Comparison of ENCODE assay signal across 13 cellular contexts in genomic region chr2:189570565-189570964, GRCh38. TPM values are rescaled to one million over a fixed set of nuclear protein-coding genes. Genes with fewer than 3 reads are reported as not detected.
DNase-seq lines count a peak whose midpoint lies in the region; FAIRE-seq and TF ChIP-seq lines count a peak whose summit lies in the region.
"Had no signal": no experiment of that assay in that cellular context is flagged by ENCODE, and none has a peak within 500 bp of the region (broad histone marks: within the 10 kb centered on the region; RNA-seq: fewer than 3 reads in every experiment).

No MANE protein-coding gene starts in this region.

- H3K4me2 ChIP-seq in keratinocyte (ENCODE audit: control insufficient read depth, extremely low read depth, insufficient read depth, low read depth, low read length): no peak overlapping the region

- H3K27ac Mint-ChIP-seq in activated naive CD8-positive, alpha-beta T cell treated with anti-CD3 and anti-CD28 coated beads for 36 hours: no peak overlapping the region
- H3K27ac Mint-ChIP-seq: activated CD4-positive, alpha-beta memory T cell treated with anti-CD3 and anti-CD28 coated beads, Interleukin-2, amount 10 ng/mL, durations not matched to agents 7 days and 5 days; activated naive CD4-positive, alpha-beta T cell treated with anti-CD3 and anti-CD28 coated beads for 36 hours had no signal

- dilution Hi-C loops in keratinocyte (cut with MboI; ENCODE audit: extremely low pct_ligation_motif_present, low sequenced_read_pairs): no loop called here

- peaks cover 44% of the 10 kb centered on the region for H3K4me1 ChIP-seq in adipocyte (ENCODE audit: control insufficient read depth, insufficient read depth, low read length)
- peaks cover 2% of the 10 kb centered on the region for H3K4me1 ChIP-seq in keratinocyte (ENCODE audit: control insufficient read depth, extremely low read depth, insufficient read depth, low read length)
- peaks cover 2 to 68% (median 43%) of the 10 kb centered on the region in 5 donors for H3K4me1 ChIP-seq in subcutaneous abdominal adipose tissue (ENCODE audit: control insufficient read depth in 5 of 5, insufficient read depth in 5 of 5, low read length in 5 of 5)
- H3K4me1 ChIP-seq in kidney (ENCODE audit: control insufficient read depth in 1 of 2, insufficient read depth in 1 of 2, low read depth in 1 of 2, low read length in 2 of 2): peaks cover 29 to 31% of the 10 kb centered on the region in 2 donors

- H3K4me1 Mint-ChIP-seq in activated naive CD8-positive, alpha-beta T cell treated with anti-CD3 and anti-CD28 coated beads for 36 hours: peaks cover 25% of the 10 kb centered on the region

- H4K20me1 ChIP-seq in keratinocyte (ENCODE audit: control insufficient read depth, extremely low read depth, insufficient read depth, low read length): no peaks in the 10 kb centered on the region

- TF ChIP-seq CTCF in keratinocyte (optimal IDR thresholded peaks at IDR 0.05 in 1 of 3, IDR thresholded peaks at IDR 0.05 in 1 of 3, conservative IDR thresholded peaks at IDR 0.05 in 1 of 3; ENCODE audit: extremely low read depth in 1 of 3, insufficient read depth in 2 of 3, low read length in 3 of 3): no peak
- TF ChIP-seq CTCF in kidney (IDR thresholded peaks at IDR 0.05; ENCODE audit: borderline replicate concordance, extremely low read depth, insufficient read depth): no peak

- no peak overlapping the region for H3K4me3 Mint-ChIP-seq in activated naive CD8-positive, alpha-beta T cell treated with anti-CD3 and anti-CD28 coated beads for 36 hours
- H3K4me3 Mint-ChIP-seq: activated CD4-positive, alpha-beta memory T cell treated with anti-CD3 and anti-CD28 coated beads, Interleukin-2, amount 10 ng/mL, durations not matched to agents 7 days and 5 days; activated naive CD4-positive, alpha-beta T cell treated with anti-CD3 and anti-CD28 coated beads for 36 hours had no signal

- H3K4me3 ChIP-seq in adipocyte (ENCODE audit: low read length) (no peak overlapping the region), keratinocyte (ENCODE audit: control insufficient read depth in 2 of 3, extremely low read depth in 1 of 3, insufficient read depth in 2 of 3, low read depth in 1 of 3, low read length in 3 of 3) (no peak overlapping the region), subcutaneous abdominal adipose tissue (ENCODE audit: low read depth in 1 of 5, low read length in 5 of 5) (no peak overlapping the region), kidney (ENCODE audit: low read length in 2 of 2) (no peak overlapping the region)
- H3K4me3 ChIP-seq: GM12878 had no signal

- FAIRE-seq in keratinocyte (lab: Jason Lieb, UNC) (peak; percentile 73), kidney (lab: Jason Lieb, UNC) (no peak)
- FAIRE-seq: GM12878 had no signal

- DNase-seq in H4 (ENCODE audit: low spot score) (peak; percentile 23), adipocyte (ENCODE audit: low read depth) (peak; percentile 31), keratinocyte (ENCODE audit: low read depth, low spot score) (peak; percentile 5), kidney (no peak), NCI-H2171 (lab: John Stamatoyannopoulos, UW) (no peak)
- no peak for DNase-seq in activated naive CD8-positive, alpha-beta T cell treated with anti-CD3 and anti-CD28 coated beads for 36 hours
- DNase-seq: activated CD4-positive, alpha-beta memory T cell treated with anti-CD3 and anti-CD28 coated beads, Interleukin-2, amount 10 ng/mL, durations not matched to agents 7 days and 5 days; activated naive CD4-positive, alpha-beta T cell treated with anti-CD3 and anti-CD28 coated beads for 36 hours; dermis blood vessel endothelial cell; PC-3 had no signal

- H3K27me3 Mint-ChIP-seq in activated naive CD8-positive, alpha-beta T cell treated with anti-CD3 and anti-CD28 coated beads for 36 hours: no peaks in the 10 kb centered on the region
- H3K27me3 Mint-ChIP-seq: activated CD4-positive, alpha-beta memory T cell treated with anti-CD3 and anti-CD28 coated beads, Interleukin-2, amount 10 ng/mL, durations not matched to agents 7 days and 5 days had no signal

- H3K36me3 ChIP-seq in adipocyte (ENCODE audit: control insufficient read depth, insufficient read depth, low read length, severe bottlenecking) (peaks cover 79% of the 10 kb centered on the region), keratinocyte (ENCODE audit: control insufficient read depth in 2 of 2, extremely low read depth in 1 of 2, insufficient read depth in 2 of 2, low read length in 2 of 2) (no peaks in the 10 kb centered on the region), subcutaneous abdominal adipose tissue (ENCODE audit: control insufficient read depth in 5 of 5, insufficient read depth in 5 of 5, low read length in 5 of 5) (peaks cover 36 to 66% (median 60%) of the 10 kb centered on the region in 5 donors), kidney (ENCODE audit: control insufficient read depth in 1 of 2, insufficient read depth in 2 of 2, low read length in 2 of 2) (peaks cover 9 to 32% of the 10 kb centered on the region in 2 donors)

- H3K9me1 ChIP-seq in keratinocyte (ENCODE audit: control insufficient read depth, extremely low read depth, insufficient read depth, low read length): no peaks in the 10 kb centered on the region

- peaks cover 13% of the 10 kb centered on the region for H3K36me3 Mint-ChIP-seq in activated naive CD8-positive, alpha-beta T cell treated with anti-CD3 and anti-CD28 coated beads for 36 hours

- intact Hi-C loops in kidney (cut with DNase I): no loop called here

- H3K27ac ChIP-seq in keratinocyte (ENCODE audit: control insufficient read depth, insufficient read depth, low read length): no peak overlapping the region
- peak overlapping the region; percentile 47 for H3K27ac ChIP-seq in subcutaneous abdominal adipose tissue (ENCODE audit: low read depth, low read length)
- no peak overlapping the region for H3K27ac ChIP-seq in kidney (ENCODE audit: low read depth in 2 of 2, low read length in 2 of 2)

- H3K9me3 ChIP-seq in adipocyte (ENCODE audit: control insufficient read depth, low read length) (no peaks in the 10 kb centered on the region), keratinocyte (ENCODE audit: control insufficient read depth, low read depth, low read length) (no peaks in the 10 kb centered on the region), subcutaneous abdominal adipose tissue (ENCODE audit: control insufficient read depth in 5 of 5, low read length in 5 of 5) (no peaks in the 10 kb centered on the region), kidney (ENCODE audit: control insufficient read depth in 1 of 2, low read length in 2 of 2) (no peaks in the 10 kb centered on the region)

- H3K9ac ChIP-seq in adipocyte (ENCODE audit: low read length) (no peak overlapping the region), keratinocyte (ENCODE audit: control insufficient read depth, extremely low read depth, insufficient read depth, low read length) (no peak overlapping the region), subcutaneous abdominal adipose tissue (ENCODE audit: low read length in 5 of 5) (no peak overlapping the region), kidney (ENCODE audit: low read length in 2 of 2) (no peak overlapping the region)

- H3K27me3 ChIP-seq in adipocyte (replicated peaks; ENCODE audit: control insufficient read depth, insufficient read depth, low read length): no peaks in the 10 kb centered on the region
- peaks cover 8% of the 10 kb centered on the region for H3K27me3 ChIP-seq in keratinocyte (ENCODE audit: control insufficient read depth, extremely low read depth, insufficient read depth, low read length)
- no peaks in the 10 kb centered on the region for H3K27me3 ChIP-seq in subcutaneous abdominal adipose tissue (ENCODE audit: control insufficient read depth in 5 of 5, insufficient read depth in 4 of 5, low read length in 5 of 5)

- no peaks in the 10 kb centered on the region for H3K9me3 Mint-ChIP-seq in activated naive CD8-positive, alpha-beta T cell treated with anti-CD3 and anti-CD28 coated beads for 36 hours
- H3K9me3 Mint-ChIP-seq: activated CD4-positive, alpha-beta memory T cell treated with anti-CD3 and anti-CD28 coated beads, Interleukin-2, amount 10 ng/mL, durations not matched to agents 7 days and 5 days; activated naive CD4-positive, alpha-beta T cell treated with anti-CD3 and anti-CD28 coated beads for 36 hours had no signal

- H3K79me2 ChIP-seq in keratinocyte (ENCODE audit: control insufficient read depth, insufficient read depth, low read length): no peaks in the 10 kb centered on the region

- H2AFZ ChIP-seq in keratinocyte (ENCODE audit: control insufficient read depth, low read length): no peak overlapping the region

RNA-seq across cellular contexts. Expression of gene SLC40A1, which starts 10.0 kb away (rescaled TPM):
- total RNA-seq in H4 (2014; rRNA removed; shearing (Covaris generic)): 2.2 and 3.8 TPM in 2 replicates
- polyA plus RNA-seq in keratinocyte (0.02 to 0.18 TPM (median 0.09 TPM) in 3 replicates), kidney (ENCODE audit: insufficient read depth, low read depth, low replicate concordance) (45.8 TPM)
- 0.85 TPM for polyA plus RNA-seq in keratinocyte (2011; ENCODE audit: low read depth)
- polyA plus RNA-seq in keratinocyte (2011; cell fraction: cytosol; rRNA removed): 0.09 and 0.22 TPM in 2 replicates
- 0.13 and 0.19 TPM in 2 replicates for polyA plus RNA-seq in keratinocyte (2011; cell fraction: nucleus; rRNA removed)
- 0.11 and 1.0 TPM in 2 replicates for polyA plus RNA-seq in keratinocyte (2012; ENCODE audit: low replicate concordance)
- 0.13 to 0.36 TPM in 2 of 3 replicates, not detected in the other for polyA minus RNA-seq in keratinocyte
- polyA minus RNA-seq in keratinocyte (2011; cell fraction: cytosol; rRNA and poly(A)+ RNA removed): not detected
- not detected in 2 replicates for polyA minus RNA-seq in keratinocyte (2011; cell fraction: nucleus; rRNA and poly(A)+ RNA removed)
- total RNA-seq in kidney: 78.4 TPM
- total RNA-seq in activated naive CD8-positive, alpha-beta T cell treated with anti-CD3 and anti-CD28 coated beads for 36 hours: 1 to 10 TPM; 3.0 to 3.5 TPM
- total RNA-seq: MCF 10A had no signal

Comparison
In these comparisons a context has a peak if more than half of its experiments do, and no peak if none do; other contexts are left out.
1. DNase-seq: peak in H4 (single experiment), adipocyte (single experiment) and keratinocyte (single experiment); none in kidney (single experiment), NCI-H2171 (single experiment) and activated naive CD8-positive, alpha-beta T cell treated with anti-CD3 and anti-CD28 coated beads for 36 hours (single experiment).
2. RNA of gene SLC40A1, which starts 10.0 kb away (total RNA-seq): 78.4 TPM in kidney (single experiment); 3.0 to 3.5 TPM in activated naive CD8-positive, alpha-beta T cell treated with anti-CD3 and anti-CD28 coated beads for 36 hours and 2.2 to 3.8 TPM in H4; every median in the first group is over 10 times any median in the second.